ENCODE assay signal across 21 cellular contexts in genomic region chr6:44636576-44637248, GRCh38.
DNase-seq lines count a peak whose midpoint lies in the region; ATAC-seq and TF ChIP-seq lines count a peak whose summit lies in the region.
"Had no signal": no experiment of that assay in that cellular context is flagged by ENCODE, and none has a peak within 500 bp of the region (broad histone marks: within the 10 kb centered on the region; RNA-seq: fewer than 3 reads in every experiment).

No MANE protein-coding gene starts in this region.

- TF ChIP-seq EP300 in esophagus muscularis mucosa (IDR thresholded peaks at IDR 0.05) = no peak

- ATAC-seq in HG02678 (IDR thresholded peaks at IDR 0.05; ENCODE audit: unreplicated experiment) = no peak
- ATAC-seq: PC-3 had no signal

- WGBS in esophagus muscularis mucosa = 65% methylated on average over 13 of the region's 13 CpGs

- H3K27me3 ChIP-seq in MG63 (no peaks in the 10 kb centered on the region), esophagus muscularis mucosa (peaks cover 0 to 12% (median 0%) of the 10 kb centered on the region in 4 donors)
- H3K27me3 ChIP-seq: BLaER1, SJSA1 had no signal

- TF ChIP-seq CTCF in AG10803 (conservative IDR thresholded peaks at IDR 0.05; ENCODE audit: low read length) (no peak), esophagus muscularis mucosa (IDR thresholded peaks at IDR 0.05) (no peak)

- H3K36me3 ChIP-seq in MG63 = no peaks in the 10 kb centered on the region
- H3K36me3 ChIP-seq in esophagus muscularis mucosa = no peaks in the 10 kb centered on the region
- H3K36me3 ChIP-seq: BLaER1, SJSA1 had no signal

- no peak overlapping the region for H3K4me3 ChIP-seq in AG10803 (ENCODE audit: low read length)
- no peak overlapping the region for H3K4me3 ChIP-seq in MG63
- no peak overlapping the region for H3K4me3 ChIP-seq in esophagus muscularis mucosa
- H3K4me3 ChIP-seq: BLaER1, SJSA1 had no signal

- peaks cover 0 to 7% (median 2%) of the 10 kb centered on the region in 4 donors for H3K4me1 ChIP-seq in esophagus muscularis mucosa
- H3K4me1 ChIP-seq: BLaER1 had no signal

- DNase-seq in AG10803 (ENCODE audit: low read depth) = peak; percentile 54
- DNase-seq in MG63 = peak; percentile 63
- peak; percentile 48 to 56 for DNase-seq in cerebellar nuclear complex (lab: John Stamatoyannopoulos, UW)
- peak; percentile 14 for DNase-seq in fibroblast of the conjunctiva (ENCODE audit: low read depth)
- DNase-seq in esophagus muscularis mucosa (ENCODE audit: extremely low spot score) = no peak
- no peak for DNase-seq in occipital lobe (lab: John Stamatoyannopoulos, UW)
- DNase-seq: CD4-positive, CD25-positive, alpha-beta regulatory T cell; H9; NCI-H1048; NCI-H1417 treated with DMSO at 0.1 percent for 48 hours; NCI-H1694 treated with DMSO at 0.1 percent for 48 hours; NCI-H2081 treated with DMSO at 0.1 percent for 48 hours; NCI-H2171; NCI-H526; NCI-H82; NK-92 treated with Interleukin-12 subunit alpha and Interleukin-12 subunit beta, amount 100 ng/mL, for 24 hours; PC-3 had no signal

- no peak for TF ChIP-seq POLR2A in esophagus muscularis mucosa (IDR thresholded peaks at IDR 0.05; ENCODE audit: low read depth)

- intact Hi-C loops in esophagus muscularis mucosa (cut with DNase I) = no loop called here

- H3K9me3 ChIP-seq in MG63 (no peaks in the 10 kb centered on the region), esophagus muscularis mucosa (no peaks in the 10 kb centered on the region)
- H3K9me3 ChIP-seq: BLaER1, SJSA1 had no signal

- no peak overlapping the region for H3K27ac ChIP-seq in esophagus muscularis mucosa (replicated peaks in 1 of 4)
- H3K27ac ChIP-seq: BLaER1, KMS-11, SJSA1 had no signal

Comparison
In these comparisons a context has a peak if more than half of its experiments do, and no peak if none do; other contexts are left out.
1. DNase-seq: peak in AG10803 (single experiment), MG63 (single experiment), cerebellar nuclear complex (2 of 2) and fibroblast of the conjunctiva (single experiment); none in esophagus muscularis mucosa (single experiment) and occipital lobe (single experiment).